17 cellular contexts compared by ENCODE assay signal in genomic region chr16:24018485-24018884, GRCh38.
"Had no signal": no experiment of that assay in that cellular context is flagged by ENCODE, and none has a peak within 500 bp of the region (broad histone marks: within the 10 kb centered on the region; RNA-seq: fewer than 3 reads in every experiment).

No MANE protein-coding gene starts in this region.

- H3K27ac Mint-ChIP-seq: activated T-helper 17 cell treated with anti-CD3 and anti-CD28 coated beads, Interleukin-2, amount 50 U/mL, for 72 hours; neural progenitor cell; WTC11 had no signal

- H3K4me1 Mint-ChIP-seq: neural progenitor cell had no signal

- H2AFZ ChIP-seq: neural progenitor cell had no signal

- H3K36me3 Mint-ChIP-seq: neural progenitor cell, WTC11 had no signal

- H3K4me2 ChIP-seq: neural progenitor cell had no signal

- H3K27me3 Mint-ChIP-seq: activated T-helper 17 cell treated with anti-CD3 and anti-CD28 coated beads, Interleukin-2, amount 50 U/mL, for 72 hours had no signal

- H3K4me3 Mint-ChIP-seq: activated T-helper 17 cell treated with anti-CD3 and anti-CD28 coated beads, Interleukin-2, amount 50 U/mL, for 72 hours; neural progenitor cell; WTC11 had no signal

- H3K36me3 ChIP-seq: gastrocnemius medialis, heart left ventricle, neural progenitor cell, pancreas, thoracic aorta, upper lobe of right lung had no signal

- H3K27me3 ChIP-seq: gastrocnemius medialis, neural progenitor cell, pancreas, upper lobe of right lung had no signal

- H3K4me3 ChIP-seq: gastrocnemius medialis, heart left ventricle, neural progenitor cell, pancreas, thoracic aorta, upper lobe of right lung had no signal

- H3K9me3 Mint-ChIP-seq: activated T-helper 17 cell treated with anti-CD3 and anti-CD28 coated beads, Interleukin-2, amount 50 U/mL, for 72 hours; neural progenitor cell had no signal

- H3K27ac ChIP-seq: epithelial cell of prostate, gastrocnemius medialis, heart left ventricle, neural progenitor cell, pancreas, thoracic aorta, upper lobe of right lung had no signal

- DNase-seq: activated CD4-positive, alpha-beta T cell treated with anti-CD3 and anti-CD28 coated beads for 48 hours; activated CD8-positive, alpha-beta memory T cell treated with anti-CD3 and anti-CD28 coated beads for 24 hours; activated naive CD4-positive, alpha-beta T cell treated with Interleukin-2 at 50 U/mL for 16 hours; gastrocnemius medialis; heart left ventricle; immature natural killer cell; midbrain; pancreas; stimulated activated CD4-positive, alpha-beta T cell treated with anti-CD3 and anti-CD28 coated beads, Interleukin-1b, Interleukin-23, amount 100 ng/mL, for 48 hours; T-helper 2 cell; upper lobe of right lung had no signal

- ATAC-seq: activated T-helper 17 cell treated with anti-CD3 and anti-CD28 coated beads, Interleukin-2, amount 50 U/mL, for 72 hours; gastrocnemius medialis; heart left ventricle; pancreas; sciatic nerve; upper lobe of right lung; WTC11 had no signal

- H3K4me1 ChIP-seq: gastrocnemius medialis, neural progenitor cell, pancreas, upper lobe of right lung had no signal

- H3K9ac ChIP-seq: neural progenitor cell had no signal

- H3K9me3 ChIP-seq: gastrocnemius medialis, heart left ventricle, pancreas, thoracic aorta, upper lobe of right lung had no signal
